In genomic region chr19:29831041-29831548, GRCh38 we compare ENCODE assay signal across 9 cellular contexts. TPM values are rescaled to one million over a fixed set of nuclear protein-coding genes. Genes with fewer than 3 reads are reported as not detected.
DNase-seq lines count a peak whose midpoint lies in the region; ATAC-seq and TF ChIP-seq lines count a peak whose summit lies in the region.
"Had no signal": no experiment of that assay in that cellular context is flagged by ENCODE, and none has a peak within 500 bp of the region (broad histone marks: within the 10 kb centered on the region; RNA-seq: fewer than 3 reads in every experiment).

No MANE protein-coding gene starts in this region.

- no peak for TF ChIP-seq EP300 in sigmoid colon (IDR thresholded peaks at IDR 0.05)

- peak; percentile 42 for DNase-seq in MG63
- peak; percentile 62 for DNase-seq in activated CD8-positive, alpha-beta memory T cell treated with anti-CD3 and anti-CD28 coated beads, Interleukin-2, amount 50 U/mL, for 4 hours
- no peak for DNase-seq in esophagus squamous epithelium (lab: John Stamatoyannopoulos, UW)
- DNase-seq in stimulated activated naive CD8-positive, alpha-beta T cell treated with anti-CD3 and anti-CD28 coated beads, Interleukin-15, Interleukin-2, amounts not matched to agents 100 U/mL and 50 U/mL, for 24 hours: peak; percentile 52
- no peak for DNase-seq in anterior cingulate cortex (lab: John Stamatoyannopoulos, UW)
- DNase-seq in sigmoid colon: no peak
- DNase-seq: NCI-H226 had no signal

- no peak for TF ChIP-seq CTCF in esophagus squamous epithelium (IDR thresholded peaks at IDR 0.05)
- TF ChIP-seq CTCF in sigmoid colon (IDR thresholded peaks at IDR 0.05): no peak

- ATAC-seq in stimulated activated naive CD8-positive, alpha-beta T cell treated with anti-CD3 and anti-CD28 coated beads, Interleukin-15, Interleukin-2, amounts not matched to agents 100 U/mL and 50 U/mL, for 24 hours: peak; percentile 87
- ATAC-seq in HG02840 (IDR thresholded peaks at IDR 0.05; ENCODE audit: low FRiP score, unreplicated experiment) (no peak), HG03108 (IDR thresholded peaks at IDR 0.05; ENCODE audit: unreplicated experiment) (no peak)

- H3K4me3 ChIP-seq in MG63: no peak overlapping the region
- no peak overlapping the region for H3K4me3 ChIP-seq in esophagus squamous epithelium
- H3K4me3 ChIP-seq in sigmoid colon: no peak overlapping the region

- H3K4me1 ChIP-seq in esophagus squamous epithelium (peaks cover 0 to 23% (median 0%) of the 10 kb centered on the region in 3 donors), sigmoid colon (no peaks in the 10 kb centered on the region)

- 17 to 18% methylated on average over 3 to 10 of the region's 12 CpGs for WGBS in esophagus squamous epithelium, 2 donors
- WGBS in sigmoid colon, 2 donors: 22 to 38% methylated on average over 12 of the region's 12 CpGs

- intact Hi-C loops in esophagus squamous epithelium (cut with DNase I): no loop called here
- intact Hi-C loops in sigmoid colon (cut with DNase I): no loop called here

- H3K27me3 ChIP-seq in MG63: no peaks in the 10 kb centered on the region; the same call in 1 of the 2 replicates
- H3K27me3 ChIP-seq in esophagus squamous epithelium: peaks cover 0 to 18% (median 0%) of the 10 kb centered on the region in 4 donors
- peaks cover 0 to 8% (median 0%) of the 10 kb centered on the region in 3 donors for H3K27me3 ChIP-seq in sigmoid colon

- no peaks in the 10 kb centered on the region for H3K9me3 ChIP-seq in MG63
- H3K9me3 ChIP-seq in esophagus squamous epithelium: no peaks in the 10 kb centered on the region
- no peaks in the 10 kb centered on the region for H3K9me3 ChIP-seq in sigmoid colon

- H3K27ac ChIP-seq in esophagus squamous epithelium (peak overlapping the region in 3 of 4 donors; percentile 42 to 79 (median 60)), sigmoid colon (no peak overlapping the region)

- H3K36me3 ChIP-seq in MG63 (no peaks in the 10 kb centered on the region), esophagus squamous epithelium (no peaks in the 10 kb centered on the region), sigmoid colon (no peaks in the 10 kb centered on the region)

- TF ChIP-seq POLR2A in esophagus squamous epithelium (IDR thresholded peaks at IDR 0.05) (no peak), sigmoid colon (IDR thresholded peaks at IDR 0.05) (no peak)

RNA-seq across cellular contexts. Expression of gene CCNE1, which starts 19.3 kb away (rescaled TPM):
- total RNA-seq in MG63 (2014; rRNA removed; shearing (Covaris generic); ENCODE audit: low replicate concordance): 5.6 and 11.3 TPM in 2 replicates
- total RNA-seq in esophagus squamous epithelium (1 to 10 TPM; 3.2 to 9.4 (median 5.4) TPM), sigmoid colon (10 to 100 TPM in 1 of 4 donors, 1 to 10 TPM in 3; 2.3 to 13.8 (median 3.6) TPM)
- polyA plus RNA-seq in sigmoid colon: 1 to 10 TPM; 2.4 to 7.9 (median 4.4) TPM

Comparison
In these comparisons a context has a peak if more than half of its experiments do, and no peak if none do; other contexts are left out.
1. DNase-seq: peak in MG63 (single experiment), activated CD8-positive, alpha-beta memory T cell treated with anti-CD3 and anti-CD28 coated beads, Interleukin-2, amount 50 U/mL, for 4 hours (single experiment) and stimulated activated naive CD8-positive, alpha-beta T cell treated with anti-CD3 and anti-CD28 coated beads, Interleukin-15, Interleukin-2, amounts not matched to agents 100 U/mL and 50 U/mL, for 24 hours (single experiment); none in esophagus squamous epithelium (single experiment), anterior cingulate cortex (0 of 58) and sigmoid colon (single experiment).
2. H3K27ac ChIP-seq: peak in esophagus squamous epithelium (3 of 4); none in sigmoid colon (0 of 4).